ENCODE assay signal across 8 cellular contexts in the genomic region with DNA sequence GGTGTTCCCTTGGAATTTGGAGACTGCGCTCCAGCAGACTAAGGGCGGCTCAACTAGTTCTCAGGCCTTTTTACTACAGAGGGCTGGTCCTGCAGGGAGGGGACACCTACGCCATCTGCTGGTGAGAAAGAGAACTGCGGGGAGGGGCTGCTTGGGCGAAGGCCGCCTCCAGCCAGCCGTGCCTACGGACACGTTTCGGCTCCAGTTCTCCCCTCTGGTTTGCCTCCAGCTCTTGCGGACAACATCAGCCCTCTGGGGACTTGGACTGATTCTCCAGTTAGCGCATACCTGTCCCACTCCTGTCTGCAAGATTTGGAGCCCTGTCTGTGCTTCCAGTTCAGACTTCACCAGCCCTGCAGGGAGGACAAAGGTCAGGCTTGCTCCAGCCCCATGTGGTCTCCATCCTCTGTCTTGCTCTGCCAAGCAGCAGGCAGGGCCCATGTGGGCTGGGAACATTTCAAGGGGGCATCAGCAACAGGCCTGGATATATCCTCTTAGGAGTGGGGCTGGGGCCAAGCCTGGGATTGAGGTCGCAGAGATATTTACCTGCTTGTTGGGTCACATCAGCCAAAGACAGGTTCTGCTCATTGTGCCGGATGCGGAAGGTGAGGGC.
DNase-seq lines count a peak whose midpoint lies in the region; ATAC-seq and TF ChIP-seq lines count a peak whose summit lies in the region.

No MANE protein-coding gene starts in this region.

- peak; percentile 60 for TF ChIP-seq CTCF in GM12801 (IDR thresholded peaks at IDR 0.05; ENCODE audit: extremely low read depth, insufficient read length)
- TF ChIP-seq CTCF in VCaP (conservative IDR thresholded peaks at IDR 0.05): peak; percentile 98

- ATAC-seq in HG02870 (IDR thresholded peaks at IDR 0.05; ENCODE audit: unreplicated experiment) (peak; percentile 41), GM18873 (IDR thresholded peaks at IDR 0.05; ENCODE audit: low FRiP score, unreplicated experiment) (no peak)

- in situ Hi-C loops in T47D (cut with HindIII; ENCODE audit: low pct_unique_long_range_greater_than_20kb, low sequenced_read_pairs): no loop called here

- peak; percentile 79 for DNase-seq in NCI-H2196 (lab: John Stamatoyannopoulos, UW; ENCODE audit: unreplicated experiment)
- DNase-seq in T47D (ENCODE audit: low read depth in 1 of 2, low spot score in 1 of 2): peak; percentile 77 to 88
- peak; percentile 92 for DNase-seq in islet precursor cell
- DNase-seq in stimulated activated CD4-positive, alpha-beta T cell treated with anti-CD3 and anti-CD28 coated beads, Interleukin-1b, Interleukin-23, amount 100 ng/mL, for 24 hours (ENCODE audit: low read depth in 4 of 4, low spot score in 1 of 4): peak; percentile 76 to 93 (median 84)

- H3K27ac ChIP-seq in VCaP: peak overlapping the region; percentile 21; the same call in 1 of the 2 replicates
